ENCODE assay signal across 20 cellular contexts in the genomic region with DNA sequence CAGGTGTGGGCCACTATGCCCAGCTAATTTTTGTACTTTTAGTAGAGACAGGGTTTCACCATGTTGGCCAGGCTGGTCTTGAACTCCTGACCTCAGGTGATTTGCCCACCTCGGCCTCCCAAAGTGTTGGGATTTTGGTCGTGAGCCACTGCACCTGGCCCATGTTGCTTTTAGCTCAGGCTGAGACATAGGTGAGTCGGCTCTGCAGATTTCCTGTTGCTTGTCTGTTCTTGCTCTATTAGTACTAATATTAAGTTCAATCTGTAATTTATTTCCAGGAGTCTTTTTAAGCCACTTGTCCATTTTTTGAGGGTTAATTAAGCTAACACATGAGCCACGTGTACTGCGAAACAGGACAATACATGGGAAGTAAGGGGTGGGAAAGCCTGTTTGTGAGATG.
"Had no signal": no experiment of that assay in that cellular context is flagged by ENCODE, and none has a peak within 500 bp of the region (broad histone marks: within the 10 kb centered on the region; RNA-seq: fewer than 3 reads in every experiment).

No MANE protein-coding gene starts in this region.

- H3K27me3 ChIP-seq: colonic mucosa, esophagus muscularis mucosa, gastrocnemius medialis, left lung had no signal

- DNase-seq: colonic mucosa; cortex of kidney; effector CD8-positive, alpha-beta T cell; effector memory CD8-positive, alpha-beta T cell; endodermal cell; foreskin melanocyte; gastrocnemius medialis; glutamatergic neuron; heart right ventricle; hippocampal formation; islet precursor cell; left cardiac atrium; left lung; left ventricle myocardium superior; lower lobe of right lung; mesendoderm; midbrain; naive thymus-derived CD4-positive, alpha-beta T cell had no signal

- H3K9me3 ChIP-seq: colonic mucosa, gastrocnemius medialis, lower lobe of right lung had no signal

- H3K36me3 ChIP-seq: colonic mucosa, esophagus muscularis mucosa, gastrocnemius medialis, heart right ventricle, left lung, lower lobe of right lung had no signal

- H3K4me1 ChIP-seq: colonic mucosa, esophagus muscularis mucosa, gastrocnemius medialis, heart right ventricle, left lung had no signal

- H3K27ac ChIP-seq: colonic mucosa, esophagus muscularis mucosa, gastrocnemius medialis, heart right ventricle, left lung, lower lobe of right lung had no signal

- FAIRE-seq: endometrium had no signal

- H3K4me3 ChIP-seq: colonic mucosa, esophagus muscularis mucosa, gastrocnemius medialis, heart right ventricle, left lung, lower lobe of right lung had no signal
